ENCODE assay signal across 8 cellular contexts in genomic region chr2:172085460-172086159, GRCh38. TPM values are rescaled to one million over a fixed set of nuclear protein-coding genes. Genes with fewer than 3 reads are reported as not detected.
DNase-seq lines count a peak whose midpoint lies in the region; ATAC-seq, FAIRE-seq and TF ChIP-seq lines count a peak whose summit lies in the region.

TSS of gene DLX1 (plus strand) at chr2:172085507. CDS start at chr2:172085678, 171 bp downstream.

- H3K27ac Mint-ChIP-seq in CD8-positive, alpha-beta memory T cell = peak within 1 kb of the TSS in 6 of 8 donors; percentile 31 to 92 (median 76)
- H3K27ac Mint-ChIP-seq in naive B cell = peak within 1 kb of the TSS in 5 of 6 donors; percentile 84 to 99 (median 95)

- H3K27ac ChIP-seq in CD8-positive, alpha-beta memory T cell (ENCODE audit: low read depth, low read length) = peak within 1 kb of the TSS; percentile 71

- H3K4me1 ChIP-seq in CD8-positive, alpha-beta memory T cell (ENCODE audit: insufficient read depth, low read length) = peaks cover 57% of the 10 kb centered on the region

- H3K4me1 Mint-ChIP-seq in CD8-positive, alpha-beta memory T cell = peaks cover 48 to 61% (median 59%) of the 10 kb centered on the region in 3 donors
- peaks cover 19 to 40% (median 32%) of the 10 kb centered on the region in 3 donors for H3K4me1 Mint-ChIP-seq in naive B cell

- no peak for TF ChIP-seq CTCF in bronchial epithelial cell (IDR thresholded peaks at IDR 0.05; ENCODE audit: insufficient read depth, low read length, severe bottlenecking)

- no peaks in the 10 kb centered on the region for H3K9me3 ChIP-seq in CD8-positive, alpha-beta memory T cell (ENCODE audit: low read length)

- no peaks in the 10 kb centered on the region for H3K36me3 ChIP-seq in CD8-positive, alpha-beta memory T cell (ENCODE audit: insufficient read depth, low read length)
- no peaks in the 10 kb centered on the region for H3K36me3 ChIP-seq in bronchial epithelial cell (ENCODE audit: control insufficient read depth, insufficient read depth, low read length)

- peaks cover 3 to 43% (median 20%) of the 10 kb centered on the region in 5 donors for H3K9me3 Mint-ChIP-seq in CD8-positive, alpha-beta memory T cell
- peaks cover 0 to 42% (median 35%) of the 10 kb centered on the region in 7 donors for H3K9me3 Mint-ChIP-seq in naive B cell

- POLR2A ChIA-PET in CD8-positive, alpha-beta memory T cell (lab: Charles Lee) = no interaction called here

- peak in 1 of 5 donors; percentile 11 for DNase-seq in CD8-positive, alpha-beta memory T cell
- DNase-seq in NCI-H1092 treated with DMSO at 0.1 percent for 48 hours (lab: John Stamatoyannopoulos, UW) (peak; percentile 68), bronchial epithelial cell (ENCODE audit: low read depth) (no peak), naive B cell (no peak), NCI-H1436 treated with DMSO at 0.1 percent for 48 hours (lab: John Stamatoyannopoulos, UW) (no peak), activated gamma-delta T cell (lab: John Stamatoyannopoulos, UW) (no peak)

- CTCF ChIA-PET in CD8-positive, alpha-beta memory T cell (lab: Charles Lee) = interaction anchor here (0.8 to 2.2 kb wide), 3 partner anchors 10 to 21 kb away, joined by 3 to 9 read pairs (median 3); no protein-coding TSS in a partner anchor

- peak within 1 kb of the TSS; percentile 78 to 92 (median 81) for H3K4me3 Mint-ChIP-seq in CD8-positive, alpha-beta memory T cell
- peak within 1 kb of the TSS; percentile 73 to 88 (median 85) for H3K4me3 Mint-ChIP-seq in naive B cell

- peaks cover 0 to 2% (median 0%) of the 10 kb centered on the region in 3 donors for H3K36me3 Mint-ChIP-seq in CD8-positive, alpha-beta memory T cell
- H3K36me3 Mint-ChIP-seq in naive B cell = peaks cover 7 to 14% of the 10 kb centered on the region in 2 donors

- FAIRE-seq in bronchial epithelial cell (lab: Jason Lieb, UNC) = no peak

- peak within 1 kb of the TSS; percentile 46 for H3K4me3 ChIP-seq in CD8-positive, alpha-beta memory T cell (ENCODE audit: low read length)
- H3K4me3 ChIP-seq in bronchial epithelial cell (ENCODE audit: low read depth, low read length) = peak within 1 kb of the TSS; percentile 38

- peaks cover 98 to 100% of the 10 kb centered on the region in 2 donors for H3K27me3 Mint-ChIP-seq in CD8-positive, alpha-beta memory T cell
- peaks cover 70 to 93% (median 84%) of the 10 kb centered on the region in 3 donors for H3K27me3 Mint-ChIP-seq in naive B cell

- peaks cover 100% of the 10 kb centered on the region for H3K27me3 ChIP-seq in CD8-positive, alpha-beta memory T cell (ENCODE audit: insufficient read depth, low read length, poor library complexity, severe bottlenecking)
- peaks cover 90% of the 10 kb centered on the region for H3K27me3 ChIP-seq in bronchial epithelial cell (ENCODE audit: control insufficient read depth, insufficient read depth, low read length)

- ATAC-seq in GM21390 (IDR thresholded peaks at IDR 0.05; ENCODE audit: unreplicated experiment) (peak; percentile 11), naive B cell (ENCODE audit: low read depth in 2 of 2) (no peak), HG02970 (IDR thresholded peaks at IDR 0.05; ENCODE audit: low FRiP score, unreplicated experiment) (no peak)

RNA-seq across cellular contexts. Expression of gene DLX1, which starts in this region (rescaled TPM):
- total RNA-seq in CD8-positive, alpha-beta memory T cell = not detected
- polyA plus RNA-seq in CD8-positive, alpha-beta memory T cell = not detected
- not detected in 2 replicates for total RNA-seq in bronchial epithelial cell
- not detected for polyA plus RNA-seq in naive B cell (ENCODE audit: low read depth in 6 of 6)
